ENCODE assay signal across 9 cellular contexts in genomic region chr5:126680215-126680817, GRCh38.
DNase-seq lines count a peak whose midpoint lies in the region; ATAC-seq and TF ChIP-seq lines count a peak whose summit lies in the region.
"Had no signal": no experiment of that assay in that cellular context is flagged by ENCODE, and none has a peak within 500 bp of the region (broad histone marks: within the 10 kb centered on the region; RNA-seq: fewer than 3 reads in every experiment).

No MANE protein-coding gene starts in this region.

- peak overlapping the region; percentile 32 for H3K27ac Mint-ChIP-seq in nephron progenitor cell
- no peak overlapping the region for H3K27ac Mint-ChIP-seq in activated T-cell treated with anti-CD3 and anti-CD28 coated beads, Interleukin-2, amount 50 U/mL, for 24 hours
- H3K27ac Mint-ChIP-seq: dendritic cell treated with granulocyte-macrophage colony-stimulating factor and Interleukin-4, amounts not matched to agents 40 ng/mL and 50 ng/mL, for 4 days had no signal

- peaks cover 22% of the 10 kb centered on the region for H3K4me1 Mint-ChIP-seq in nephron progenitor cell
- H3K4me1 Mint-ChIP-seq in activated T-cell treated with anti-CD3 and anti-CD28 coated beads, Interleukin-2, amount 50 U/mL, for 24 hours (ENCODE audit: low read depth): peaks cover 25% of the 10 kb centered on the region

- H3K9me3 Mint-ChIP-seq in nephron progenitor cell: no peaks in the 10 kb centered on the region
- H3K9me3 Mint-ChIP-seq in activated T-cell treated with anti-CD3 and anti-CD28 coated beads, Interleukin-2, amount 50 U/mL, for 24 hours: no peaks in the 10 kb centered on the region
- H3K9me3 Mint-ChIP-seq: dendritic cell treated with granulocyte-macrophage colony-stimulating factor and Interleukin-4, amounts not matched to agents 40 ng/mL and 50 ng/mL, for 4 days had no signal

- peak; percentile 44 for TF ChIP-seq POLR2A in GM19099 (IDR thresholded peaks at IDR 0.05; ENCODE audit: extremely low read depth, insufficient read length, low read depth)

- peak; percentile 73 for ATAC-seq in HG03520 (IDR thresholded peaks at IDR 0.05; ENCODE audit: unreplicated experiment)

- TF ChIP-seq CTCF in A673 (conservative IDR thresholded peaks at IDR 0.05; ENCODE audit: low read depth, low read length): no peak
- no peak for TF ChIP-seq CTCF in nephron progenitor cell (IDR thresholded peaks at IDR 0.05)

- intact Hi-C loops in A673 (cut with micrococcal nuclease; ENCODE audit: unreplicated experiment): no loop called here

- no TSS peak for BruUV-seq in A673 (replicated peaks; lab: Mats Ljungman, UMichigan)

- POLR2A ChIA-PET in A673 (lab: Charles Lee; ENCODE audit: low non-redundant PET): no interaction called here

- H3K27ac ChIP-seq in A673 (ENCODE audit: low read depth, low read length, poor library complexity, severe bottlenecking): peak overlapping the region; percentile 13

- H3K4me1 ChIP-seq in A673 (ENCODE audit: insufficient read depth, low read length, poor library complexity, severe bottlenecking): peaks cover 37% of the 10 kb centered on the region

- peak; percentile 87 for DNase-seq in A673 (ENCODE audit: low spot score)
- peak; percentile 80 for DNase-seq in T1000 (lab: John Stamatoyannopoulos, UW)
- DNase-seq in nephron progenitor cell: peak; percentile 12
- no peak for DNase-seq in DMS79 (lab: John Stamatoyannopoulos, UW)
- DNase-seq in activated T-cell treated with anti-CD3 and anti-CD28 coated beads, Interleukin-2, amount 50 U/mL, for 24 hours: no peak
- DNase-seq in NCI-H2081 treated with DMSO at 0.1 percent for 48 hours (lab: John Stamatoyannopoulos, UW): no peak

- H3K4me3 ChIP-seq in A673 (ENCODE audit: low read depth, low read length, poor library complexity, severe bottlenecking): no peak overlapping the region

- H3K4me3 Mint-ChIP-seq in nephron progenitor cell: no peak overlapping the region
- H3K4me3 Mint-ChIP-seq in activated T-cell treated with anti-CD3 and anti-CD28 coated beads, Interleukin-2, amount 50 U/mL, for 24 hours: no peak overlapping the region
- H3K4me3 Mint-ChIP-seq: dendritic cell treated with granulocyte-macrophage colony-stimulating factor and Interleukin-4, amounts not matched to agents 40 ng/mL and 50 ng/mL, for 4 days had no signal

- CTCF ChIA-PET in A673 (lab: Charles Lee): interaction anchor here (1.0 to 1.1 kb wide), 2 partner anchors 67 to 98 kb away, joined by 3 to 5 read pairs; no protein-coding TSS in a partner anchor

- H3K27me3 ChIP-seq in A673 (replicated peaks; ENCODE audit: insufficient read depth, low read depth, low read length, poor library complexity): no peaks in the 10 kb centered on the region

- H3K36me3 Mint-ChIP-seq in nephron progenitor cell (ENCODE audit: low read depth): no peaks in the 10 kb centered on the region
- H3K36me3 Mint-ChIP-seq in activated T-cell treated with anti-CD3 and anti-CD28 coated beads, Interleukin-2, amount 50 U/mL, for 24 hours (ENCODE audit: low read depth): no peaks in the 10 kb centered on the region

- no peaks in the 10 kb centered on the region for H3K36me3 ChIP-seq in A673 (ENCODE audit: insufficient read depth, low read length, poor library complexity, severe bottlenecking)

- peaks cover 8% of the 10 kb centered on the region for H3K27me3 Mint-ChIP-seq in nephron progenitor cell (ENCODE audit: low read depth, poor library complexity)
- peaks cover 4% of the 10 kb centered on the region for H3K27me3 Mint-ChIP-seq in activated T-cell treated with anti-CD3 and anti-CD28 coated beads, Interleukin-2, amount 50 U/mL, for 24 hours
- H3K27me3 Mint-ChIP-seq: dendritic cell treated with granulocyte-macrophage colony-stimulating factor and Interleukin-4, amounts not matched to agents 40 ng/mL and 50 ng/mL, for 4 days had no signal

- no peaks in the 10 kb centered on the region for H3K9me3 ChIP-seq in A673 (ENCODE audit: low read depth, low read length, poor library complexity, severe bottlenecking)

Comparison
In these comparisons a context has a peak if more than half of its experiments do, and no peak if none do; other contexts are left out.
1. DNase-seq: peak in A673 (single experiment), T1000 (single experiment) and nephron progenitor cell (single experiment); none in DMS79 (single experiment), activated T-cell treated with anti-CD3 and anti-CD28 coated beads, Interleukin-2, amount 50 U/mL, for 24 hours (single experiment) and NCI-H2081 treated with DMSO at 0.1 percent for 48 hours (single experiment).